8 cellular contexts compared by ENCODE assay signal in the genomic region with DNA sequence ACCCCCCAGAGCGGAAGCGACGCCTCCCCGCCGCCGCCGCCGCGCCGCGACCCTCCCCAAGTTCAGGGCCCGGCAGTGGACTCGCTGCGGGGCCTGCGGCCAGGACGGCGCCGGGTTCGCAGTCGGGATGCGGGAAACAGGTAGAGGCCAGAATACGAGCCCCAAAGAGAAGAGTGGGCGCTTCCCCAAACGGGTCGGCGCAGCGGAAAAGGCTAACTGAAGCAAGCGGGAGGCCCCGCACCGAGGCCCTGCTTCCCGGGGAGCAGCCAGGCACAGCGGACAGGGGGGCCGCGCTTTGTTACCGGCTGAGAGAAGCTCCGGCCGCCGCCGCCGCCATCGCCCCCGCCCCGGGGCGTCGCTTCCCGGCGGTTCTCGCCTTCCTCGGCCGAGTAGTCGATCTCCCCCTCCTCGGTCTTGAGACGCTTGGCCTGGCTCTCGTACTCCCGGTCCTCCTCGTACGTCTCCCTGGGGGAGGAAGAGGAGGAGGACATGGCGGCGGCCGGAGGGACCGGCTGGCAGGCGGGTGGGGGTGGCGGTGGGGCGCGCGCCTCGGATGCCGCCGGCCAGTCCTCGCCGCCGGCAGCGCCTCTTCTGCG. TPM values are rescaled to one million over a fixed set of nuclear protein-coding genes. Genes with fewer than 3 reads are reported as not detected.
A peak's percentile ranks its signal among the peaks of the same experiment; 100 is the strongest.
DNase-seq lines count a peak whose midpoint lies in the region; ATAC-seq and TF ChIP-seq lines count a peak whose summit lies in the region.

No MANE protein-coding gene starts in this region.

- TF ChIP-seq POLR2A in esophagus muscularis mucosa (IDR thresholded peaks at IDR 0.05; ENCODE audit: low read depth): no peak
- no peak for TF ChIP-seq POLR2A in transverse colon (IDR thresholded peaks at IDR 0.05)

- H3K36me3 ChIP-seq in MG63: no peaks in the 10 kb centered on the region
- H3K36me3 ChIP-seq in esophagus muscularis mucosa: no peaks in the 10 kb centered on the region
- H3K36me3 ChIP-seq in transverse colon: no peaks in the 10 kb centered on the region

- in situ Hi-C loops in transverse colon (cut with MboI; ENCODE audit: low pct_ligation_motif_present in 1 of 4, low pct_unique_long_range_greater_than_20kb in 1 of 4, low sequenced_read_pairs in 3 of 4): loop anchor here in 2 of 4 donors (10.0 kb wide), 1 partner anchor 63 kb away; a partner anchor contains a TSS

- H3K4me1 ChIP-seq in esophagus muscularis mucosa (peaks cover 29 to 48% (median 45%) of the 10 kb centered on the region in 4 donors), transverse colon (peaks cover 10 to 52% (median 33%) of the 10 kb centered on the region in 4 donors)

- peak overlapping the region; percentile 99 for H3K4me3 Mint-ChIP-seq in CD4-positive, alpha-beta T cell
- peak overlapping the region; percentile 92 for H3K4me3 Mint-ChIP-seq in activated T-cell treated with anti-CD3 and anti-CD28 coated beads, Interleukin-2, amount 50 U/mL, for 24 hours
- peak overlapping the region; percentile 91 to 100 (median 92) for H3K4me3 Mint-ChIP-seq in nephron

- no peaks in the 10 kb centered on the region for H3K27me3 Mint-ChIP-seq in CD4-positive, alpha-beta T cell
- H3K27me3 Mint-ChIP-seq in activated T-cell treated with anti-CD3 and anti-CD28 coated beads, Interleukin-2, amount 50 U/mL, for 24 hours: no peaks in the 10 kb centered on the region
- H3K27me3 Mint-ChIP-seq in nephron (ENCODE audit: low read depth): no peaks in the 10 kb centered on the region

- no peak for TF ChIP-seq EP300 in esophagus muscularis mucosa (IDR thresholded peaks at IDR 0.05)
- TF ChIP-seq EP300 in transverse colon (IDR thresholded peaks at IDR 0.05; ENCODE audit: low read depth): no peak

- H3K36me3 Mint-ChIP-seq in CD4-positive, alpha-beta T cell (ENCODE audit: low read depth): peaks cover 9% of the 10 kb centered on the region
- peaks cover 46% of the 10 kb centered on the region for H3K36me3 Mint-ChIP-seq in activated T-cell treated with anti-CD3 and anti-CD28 coated beads, Interleukin-2, amount 50 U/mL, for 24 hours (ENCODE audit: low read depth)
- H3K36me3 Mint-ChIP-seq in nephron (ENCODE audit: low read depth): peaks cover under 1% of the 10 kb centered on the region

- intact Hi-C loops in CD4-positive, alpha-beta T cell (cut with DNase I, micrococcal nuclease): loop anchor here (2.0 to 5.0 kb wide), 5 partner anchors 21 to 140 kb away; a partner anchor contains a TSS
- intact Hi-C loops in esophagus muscularis mucosa (cut with DNase I) (loop anchor here (5.0 to 10.0 kb wide), 6 partner anchors 65 to 523 kb away; a partner anchor contains a TSS), transverse colon (cut with DNase I; ENCODE audit: low total_unique reads) (loop anchor here (10.0 kb wide), 1 partner anchor 123 kb away; no protein-coding TSS in a partner anchor)

- CTCF ChIA-PET in CD4-positive, alpha-beta T cell (lab: Charles Lee): interaction anchor here (1.1 to 6.2 kb wide), 11 partner anchors 13 to 145 kb away, joined by 3 to 48 read pairs (median 7); no protein-coding TSS in a partner anchor

- peak overlapping the region; percentile 97 for H3K27ac Mint-ChIP-seq in CD4-positive, alpha-beta T cell
- H3K27ac Mint-ChIP-seq in activated T-cell treated with anti-CD3 and anti-CD28 coated beads, Interleukin-2, amount 50 U/mL, for 24 hours: peak overlapping the region; percentile 93
- H3K27ac Mint-ChIP-seq in nephron: peak overlapping the region; percentile 97 to 100 (median 99)

- WGBS in esophagus muscularis mucosa: 0% methylated on average over 14 of the region's 74 CpGs
- 0% methylated on average over 23 of the region's 74 CpGs; no CpG with 5 or more reads in 1 of the 2 donors for WGBS in transverse colon (ENCODE audit: low coverage in 1 of 2), 2 donors

- no peaks in the 10 kb centered on the region for H3K9me3 Mint-ChIP-seq in CD4-positive, alpha-beta T cell
- H3K9me3 Mint-ChIP-seq in activated T-cell treated with anti-CD3 and anti-CD28 coated beads, Interleukin-2, amount 50 U/mL, for 24 hours: no peaks in the 10 kb centered on the region
- no peaks in the 10 kb centered on the region for H3K9me3 Mint-ChIP-seq in nephron

- H3K27me3 ChIP-seq in CD4-positive, alpha-beta T cell (ENCODE audit: control insufficient read depth, insufficient read depth, low read length): no peaks in the 10 kb centered on the region
- H3K27me3 ChIP-seq in MG63 (no peaks in the 10 kb centered on the region), esophagus muscularis mucosa (no peaks in the 10 kb centered on the region), transverse colon (no peaks in the 10 kb centered on the region)

- POLR2A ChIA-PET in CD4-positive, alpha-beta T cell (lab: Charles Lee): interaction anchor here (0.6 to 9.9 kb wide), 25 partner anchors 7 to 174 kb away, joined by 3 to 136 read pairs (median 6); a partner anchor contains a TSS

- TF ChIP-seq CTCF in CD4-positive, alpha-beta T cell (IDR thresholded peaks at IDR 0.05): no peak
- TF ChIP-seq CTCF in esophagus muscularis mucosa (IDR thresholded peaks at IDR 0.05): no peak
- TF ChIP-seq CTCF in nephron (IDR thresholded peaks at IDR 0.05; ENCODE audit: unreplicated experiment in 3 of 3): no peak
- TF ChIP-seq CTCF in transverse colon (IDR thresholded peaks at IDR 0.05): no peak

- ATAC-seq in CD4-positive, alpha-beta T cell (ENCODE audit: poor library complexity): no peak
- peak; percentile 18 for ATAC-seq in GM21717 (IDR thresholded peaks at IDR 0.05; ENCODE audit: unreplicated experiment)

- peak overlapping the region; percentile 66 for H3K27ac ChIP-seq in CD4-positive, alpha-beta T cell (ENCODE audit: low read depth, low read length)
- H3K27ac ChIP-seq in esophagus muscularis mucosa (replicated peaks in 1 of 4) (peak overlapping the region; percentile 96 to 100 (median 99)), transverse colon (peak overlapping the region; percentile 97 to 98 (median 98))

- no peaks in the 10 kb centered on the region for H3K9me3 ChIP-seq in CD4-positive, alpha-beta T cell (ENCODE audit: control insufficient read depth, low read length)
- H3K9me3 ChIP-seq in MG63 (no peaks in the 10 kb centered on the region), esophagus muscularis mucosa (no peaks in the 10 kb centered on the region), transverse colon (no peaks in the 10 kb centered on the region)

- peak in 7 of 10 experiments; percentile 9 to 50 (median 23) for DNase-seq in CD4-positive, alpha-beta T cell
- peak; percentile 13 for DNase-seq in MG63
- no peak for DNase-seq in activated T-cell treated with anti-CD3 and anti-CD28 coated beads, Interleukin-2, amount 50 U/mL, for 24 hours
- DNase-seq in esophagus muscularis mucosa (ENCODE audit: extremely low spot score): no peak
- DNase-seq in transverse colon: peak; percentile 41
- DNase-seq in HK-2 (ENCODE audit: unreplicated experiment): no peak

- peaks cover 53% of the 10 kb centered on the region for H3K4me1 Mint-ChIP-seq in CD4-positive, alpha-beta T cell (ENCODE audit: low read depth)
- peaks cover 60% of the 10 kb centered on the region for H3K4me1 Mint-ChIP-seq in activated T-cell treated with anti-CD3 and anti-CD28 coated beads, Interleukin-2, amount 50 U/mL, for 24 hours (ENCODE audit: low read depth)
- H3K4me1 Mint-ChIP-seq in nephron: peaks cover 45% of the 10 kb centered on the region

- H3K4me3 ChIP-seq in MG63 (peak overlapping the region; percentile 80), esophagus muscularis mucosa (peak overlapping the region; percentile 76 to 99 (median 92)), transverse colon (peak overlapping the region; percentile 69 to 86 (median 82))

RNA-seq across cellular contexts. Expression of a gene that starts 0.5 kb away (rescaled TPM):
- total RNA-seq in CD4-positive, alpha-beta T cell: 10 to 100 TPM; 44.9 to 46.5 TPM
- 30.5 and 34.1 TPM in 2 replicates for total RNA-seq in MG63 (2014; rRNA removed; shearing (Covaris generic); ENCODE audit: low replicate concordance)
- total RNA-seq in esophagus muscularis mucosa: 10 to 100 TPM; 50.2 to 61.5 (median 54.0) TPM
- total RNA-seq in transverse colon: 10 to 100 TPM; 45.2 to 59.7 (median 54.4) TPM

Comparison
In these comparisons a context has a peak if more than half of its experiments do, and no peak if none do; other contexts are left out.
1. DNase-seq: peak in CD4-positive, alpha-beta T cell (7 of 10), MG63 (single experiment) and transverse colon (single experiment); none in activated T-cell treated with anti-CD3 and anti-CD28 coated beads, Interleukin-2, amount 50 U/mL, for 24 hours (single experiment), esophagus muscularis mucosa (single experiment) and HK-2 (single experiment).
2. Peak in every context shown above with its lines, with median percentiles within 50 percentile points of each other: H3K27ac ChIP-seq, H3K27ac Mint-ChIP-seq, H3K4me3 Mint-ChIP-seq and H3K4me3 ChIP-seq.